In genomic region chr17:8376302-8377067, GRCh38 we compare ENCODE assay signal across 1 cellular context.
TF ChIP-seq lines count a peak whose summit lies in the region.

Gene KRABD2, minus strand, starts transcription at chr17:8376704.

TF ChIP-seq in HepG2, 621 proteins besides CTCF, POLR2A, EP300 and RAD21 (continued from another document and continues in another):
- TF ChIP-seq ATF2 (CRISPR knock-in tag; IDR thresholded peaks at IDR 0.05) (peak; percentile 52; the same call in 1 of the 2 replicates), IRF2 (CRISPR knock-in tag; IDR thresholded peaks at IDR 0.05) (peak; percentile 89), MYC (CRISPR knock-in tag; IDR thresholded peaks at IDR 0.05; ENCODE audit: borderline replicate concordance) (peak; percentile 79), BATF2 (CRISPR knock-in tag; IDR thresholded peaks at IDR 0.05) (no peak), SMAD3 (CRISPR knock-in tag; IDR thresholded peaks at IDR 0.05) (0 out of 2 replicates have a peak, but pooled peaks have one; percentile 18), GLI4 (CRISPR knock-in tag; IDR thresholded peaks at IDR 0.05; ENCODE audit: borderline replicate concordance) (0 out of 2 replicates have a peak, but pooled peaks have one; percentile 38), GFI1 (CRISPR knock-in tag; IDR thresholded peaks at IDR 0.05; ENCODE audit: borderline replicate concordance) (peak; percentile 50; the same call in 1 of the 2 replicates), ZNF124 (CRISPR knock-in tag; IDR thresholded peaks at IDR 0.05) (peak; percentile 75; the same call in 1 of the 2 replicates), ZEB1 (IDR thresholded peaks at IDR 0.05; ENCODE audit: insufficient replicate concordance, low read depth) (peak; percentile 72), BRCA1 (CRISPR knock-in tag; IDR thresholded peaks at IDR 0.05) (0 out of 2 replicates have a peak, but pooled peaks have one; percentile 73), NFAT5 (CRISPR knock-in tag; IDR thresholded peaks at IDR 0.05) (no peak), ARHGAP35 (CRISPR knock-in tag; IDR thresholded peaks at IDR 0.05; ENCODE audit: borderline replicate concordance) (0 out of 2 replicates have a peak, but pooled peaks have one; percentile 24), ZSCAN29 (CRISPR knock-in tag; conservative IDR thresholded peaks at IDR 0.05) (no peak), SIX1 (CRISPR knock-in tag; IDR thresholded peaks at IDR 0.05; ENCODE audit: borderline replicate concordance) (no peak), RFXANK (CRISPR knock-in tag; IDR thresholded peaks at IDR 0.05) (no peak), SAP130 (CRISPR knock-in tag; IDR thresholded peaks at IDR 0.05; ENCODE audit: low read depth) (peak; percentile 86), ZNF333 (CRISPR knock-in tag; IDR thresholded peaks at IDR 0.05; ENCODE audit: borderline replicate concordance) (no peak), KMT2A (CRISPR knock-in tag; IDR thresholded peaks at IDR 0.05) (peak; percentile 74; the same call in 1 of the 2 replicates), ZNF646 (CRISPR knock-in tag; IDR thresholded peaks at IDR 0.05) (no peak), XRCC5 (optimal IDR thresholded peaks at IDR 0.05; ENCODE audit: low read length) (peak; percentile 62), MAX (IDR thresholded peaks at IDR 0.05) (peak; percentile 84), PAF1 (CRISPR knock-in tag; IDR thresholded peaks at IDR 0.05) (peak; percentile 89), FIP1L1 (IDR thresholded peaks at IDR 0.05; ENCODE audit: borderline replicate concordance, insufficient read depth, low read depth, low read length) (0 out of 2 replicates have a peak, but pooled peaks have one; percentile 54), FOXK1 (CRISPR knock-in tag; IDR thresholded peaks at IDR 0.05; ENCODE audit: borderline replicate concordance, low read depth) (peak; percentile 59; the same call in 1 of the 2 replicates), GTF2F1 (IDR thresholded peaks at IDR 0.05; ENCODE audit: low read length) (no peak), ZNF329 (CRISPR knock-in tag; IDR thresholded peaks at IDR 0.05; ENCODE audit: low read depth) (no peak), JDP2 (CRISPR knock-in tag; IDR thresholded peaks at IDR 0.05; ENCODE audit: borderline replicate concordance) (no peak), HNRNPL (IDR thresholded peaks at IDR 0.05; ENCODE audit: low read depth, low read length) (peak; percentile 78), ZNF879 (CRISPR knock-in tag; IDR thresholded peaks at IDR 0.05) (no peak), KDM6A (CRISPR knock-in tag; IDR thresholded peaks at IDR 0.05; ENCODE audit: low read depth) (no peak), CBFB (CRISPR knock-in tag; IDR thresholded peaks at IDR 0.05) (peak; percentile 50; the same call in 1 of the 2 replicates), ZFP36L2 (CRISPR knock-in tag; IDR thresholded peaks at IDR 0.05) (no peak), HIVEP1 (CRISPR knock-in tag; IDR thresholded peaks at IDR 0.05) (peak; percentile 61; the same call in 1 of the 2 replicates), USF2 (IDR thresholded peaks at IDR 0.05; ENCODE audit: low read depth, low read length) (no peak), USF2 (CRISPR knock-in tag; IDR thresholded peaks at IDR 0.05; ENCODE audit: borderline replicate concordance) (no peak; the same call in 1 of the 2 replicates), ISL2 (CRISPR knock-in tag; IDR thresholded peaks at IDR 0.05) (peak; percentile 66), SRSF9 (IDR thresholded peaks at IDR 0.05; ENCODE audit: borderline replicate concordance, insufficient read depth, low read depth, low read length, poor library complexity, severe bottlenecking) (no peak), RBM22 (optimal IDR thresholded peaks at IDR 0.05; ENCODE audit: low read length) (peak; percentile 99), ZNF607 (CRISPR knock-in tag; IDR thresholded peaks at IDR 0.05; ENCODE audit: borderline replicate concordance) (0 out of 2 replicates have a peak, but pooled peaks have one; percentile 61), ETV6 (CRISPR knock-in tag; conservative IDR thresholded peaks at IDR 0.05) (no peak; the same call in 1 of the 2 replicates), BCL6 (CRISPR knock-in tag; IDR thresholded peaks at IDR 0.05) (no peak), POLR2AphosphoS5 (IDR thresholded peaks at IDR 0.05; ENCODE audit: low read depth, low read length) (peak; percentile 89; the same call in 1 of the 2 replicates), ZNF737 (CRISPR knock-in tag; IDR thresholded peaks at IDR 0.05; ENCODE audit: borderline replicate concordance) (no peak), ARID5B (CRISPR knock-in tag; IDR thresholded peaks at IDR 0.05) (peak; percentile 52; the same call in 1 of the 2 replicates), ZNF782 (CRISPR knock-in tag; IDR thresholded peaks at IDR 0.05; ENCODE audit: borderline replicate concordance) (no peak)
